32 cellular contexts compared by ENCODE assay signal in genomic region chr11:83265331-83265730, GRCh38.
"Had no signal": no experiment of that assay in that cellular context is flagged by ENCODE, and none has a peak within 500 bp of the region (broad histone marks: within the 10 kb centered on the region; RNA-seq: fewer than 3 reads in every experiment).

No MANE protein-coding gene starts in this region.

- H3K27ac Mint-ChIP-seq: activated CD4-positive, alpha-beta T cell treated with anti-CD3 and anti-CD28 coated beads for 36 hours; activated CD4-positive, alpha-beta T cell treated with anti-CD3 and anti-CD28 coated beads, Interleukin-2, amount 10 ng/mL, durations not matched to agents 7 days and 5 days; activated CD8-positive, alpha-beta T cell treated with anti-CD3 and anti-CD28 coated beads, Interleukin-2, amount 10 ng/mL, durations not matched to agents 7 days and 5 days; activated naive CD4-positive, alpha-beta T cell treated with anti-CD3 and anti-CD28 coated beads, Interleukin-2, amount 50 U/mL, for 72 hours; activated T-cell treated with anti-CD3 and anti-CD28 coated beads, Interleukin-2, amount 50 U/mL, for 24 hours; activated T-helper 2 cell treated with anti-CD3 and anti-CD28 coated beads, Interferon-gamma antibody, Interleukin-2, Interleukin-4, amounts not matched to agents 10 μg/mL and 5 μg/mL and 100 μg/mL, durations not matched to agents 14 hours and 24 hours and 36 hours; brain; WTC11 had no signal

- H3K9ac ChIP-seq: KMS-11 had no signal

- H3K27me3 Mint-ChIP-seq: activated CD4-positive, alpha-beta T cell treated with anti-CD3 and anti-CD28 coated beads for 36 hours; activated CD4-positive, alpha-beta T cell treated with anti-CD3 and anti-CD28 coated beads, Interleukin-2, amount 10 ng/mL, durations not matched to agents 7 days and 5 days; activated T-cell treated with anti-CD3 and anti-CD28 coated beads, Interleukin-2, amount 50 U/mL, for 24 hours; brain had no signal

- DNase-seq: activated CD4-positive, alpha-beta T cell treated with anti-CD3 and anti-CD28 coated beads for 36 hours; activated CD4-positive, alpha-beta T cell treated with anti-CD3 and anti-CD28 coated beads, Interleukin-2, amount 10 ng/mL, durations not matched to agents 7 days and 5 days; activated CD4-positive, alpha-beta T cell treated with anti-CD3 and anti-CD28 coated beads, Interleukin-2, amount 50 U/mL, for 48 hours; activated CD8-positive, alpha-beta T cell treated with anti-CD3 and anti-CD28 coated beads, Interleukin-2, amount 10 ng/mL, durations not matched to agents 7 days and 5 days; activated gamma-delta T cell; activated naive CD4-positive, alpha-beta T cell treated with Interleukin-2 at 50 U/mL for 16 hours; activated T-cell treated with anti-CD3 and anti-CD28 coated beads, Interleukin-2, amount 50 U/mL, for 24 hours; anterior cingulate cortex; caudate nucleus; cerebellar nuclear complex; NCI-H1105; NCI-H1417 treated with DMSO at 0.1 percent for 48 hours; NCI-H1930; NCI-H2081 treated with DMSO at 0.1 percent for 48 hours; NCI-H510A; NCI-H526; NCI-H748 treated with DMSO at 0.1 percent for 48 hours; NK-92 treated with Interleukin-12 subunit alpha and Interleukin-12 subunit beta, amount 100 ng/mL, for 24 hours; PC-3; SIG-M5; SW 1271; T-helper 1 cell; T1000 had no signal

- H3K4me1 Mint-ChIP-seq: brain, WTC11 had no signal

- ATAC-seq: activated CD4-positive, alpha-beta T cell treated with anti-CD3 and anti-CD28 coated beads for 36 hours; activated CD4-positive, CD25-positive, alpha-beta regulatory T cell treated with anti-CD3 and anti-CD28 coated beads, Interleukin-2, amount 50 U/mL, for 24 hours; activated CD8-positive, alpha-beta T cell treated with anti-CD3 and anti-CD28 coated beads, Interleukin-2, amount 10 ng/mL, durations not matched to agents 7 days and 5 days; activated naive CD4-positive, alpha-beta T cell treated with anti-CD3 and anti-CD28 coated beads, Interleukin-2, amount 50 U/mL, for 72 hours; PC-3; Right ventricle myocardium inferior; SK-N-SH treated with all-trans-retinoic acid at 6 μM for 48 hours; WTC11 had no signal

- H3K4me3 Mint-ChIP-seq: activated CD4-positive, alpha-beta T cell treated with anti-CD3 and anti-CD28 coated beads for 36 hours; activated CD4-positive, alpha-beta T cell treated with anti-CD3 and anti-CD28 coated beads, Interleukin-2, amount 10 ng/mL, durations not matched to agents 7 days and 5 days; activated CD8-positive, alpha-beta T cell treated with anti-CD3 and anti-CD28 coated beads, Interleukin-2, amount 10 ng/mL, durations not matched to agents 7 days and 5 days; activated T-cell treated with anti-CD3 and anti-CD28 coated beads, Interleukin-2, amount 50 U/mL, for 24 hours; brain; WTC11 had no signal

- H3K9me3 Mint-ChIP-seq: activated CD4-positive, alpha-beta T cell treated with anti-CD3 and anti-CD28 coated beads, Interleukin-2, amount 10 ng/mL, durations not matched to agents 7 days and 5 days; activated naive CD4-positive, alpha-beta T cell treated with anti-CD3 and anti-CD28 coated beads, Interleukin-2, amount 50 U/mL, for 72 hours; activated T-cell treated with anti-CD3 and anti-CD28 coated beads, Interleukin-2, amount 50 U/mL, for 24 hours; activated T-helper 2 cell treated with anti-CD3 and anti-CD28 coated beads, Interferon-gamma antibody, Interleukin-2, Interleukin-4, amounts not matched to agents 10 μg/mL and 5 μg/mL and 100 μg/mL, durations not matched to agents 14 hours and 24 hours and 36 hours; WTC11 had no signal

- H3K27ac ChIP-seq: KMS-11, RWPE1 had no signal
